Comparison of ENCODE assay signal across 2 cellular contexts in genomic region chr15:59998256-59999063, GRCh38.
TF ChIP-seq lines count a peak whose summit lies in the region.

No MANE protein-coding gene starts in this region.

TF ChIP-seq in WTC11, 78 proteins besides CTCF, POLR2A, EP300 and RAD21 (continued from another document):
- TF ChIP-seq STAT6 (CRISPR knock-in tag; conservative IDR thresholded peaks at IDR 0.05; ENCODE audit: low read depth) = no peak
- no peak for TF ChIP-seq E2F4 (CRISPR knock-in tag; IDR thresholded peaks at IDR 0.05; ENCODE audit: borderline replicate concordance, low read depth)
- TF ChIP-seq ZNF396 (CRISPR knock-in tag; IDR thresholded peaks at IDR 0.05; ENCODE audit: borderline replicate concordance) = no peak
- no peak for TF ChIP-seq FOXK1 (CRISPR knock-in tag; IDR thresholded peaks at IDR 0.05)
- no peak for TF ChIP-seq ESRRA (CRISPR knock-in tag; IDR thresholded peaks at IDR 0.05; ENCODE audit: borderline replicate concordance)
- no peak for TF ChIP-seq AFF4 (CRISPR knock-in tag; IDR thresholded peaks at IDR 0.05; ENCODE audit: borderline replicate concordance)
- TF ChIP-seq E2F1 (CRISPR knock-in tag; IDR thresholded peaks at IDR 0.05) = no peak
- no peak for TF ChIP-seq CREB1 (CRISPR knock-in tag; IDR thresholded peaks at IDR 0.05)

TF ChIP-seq in HEK293T, 16 proteins besides CTCF, POLR2A, EP300 and RAD21 (continued from another document):
- TF ChIP-seq FOXA1 (IDR thresholded peaks at IDR 0.05) (no peak), CTBP1 (IDR thresholded peaks at IDR 0.05; ENCODE audit: borderline replicate concordance) (no peak), FOXK2 (IDR thresholded peaks at IDR 0.05) (no peak), ZNF384 (IDR thresholded peaks at IDR 0.05) (no peak), ARNT (IDR thresholded peaks at IDR 0.05) (no peak), L3MBTL2 (conservative IDR thresholded peaks at IDR 0.05) (no peak)
